Comparison of ENCODE assay signal across 12 cellular contexts in genomic region chr12:52063986-52064649, GRCh38. TPM values are rescaled to one million over a fixed set of nuclear protein-coding genes. Genes with fewer than 3 reads are reported as not detected.
A peak's percentile ranks its signal among the peaks of the same experiment; 100 is the strongest.
DNase-seq lines count a peak whose midpoint lies in the region; ATAC-seq and TF ChIP-seq lines count a peak whose summit lies in the region.
"Had no signal": no experiment of that assay in that cellular context is flagged by ENCODE, and none has a peak within 500 bp of the region (broad histone marks: within the 10 kb centered on the region; RNA-seq: fewer than 3 reads in every experiment).

No MANE protein-coding gene starts in this region.

- H4K20me1 ChIP-seq in IMR-90 (ENCODE audit: insufficient read depth, low read length), result no peaks in the 10 kb centered on the region

- peak overlapping the region; percentile 86 for H2BK5ac ChIP-seq in IMR-90 (ENCODE audit: low read depth, low read length, poor library complexity, severe bottlenecking)

- H3K9me1 ChIP-seq in IMR-90 (ENCODE audit: insufficient read depth, low read length), result peaks cover 16% of the 10 kb centered on the region

- H2AK9ac ChIP-seq in IMR-90 (replicated peaks; ENCODE audit: low read depth, low read length, poor library complexity), result peak overlapping the region; percentile 48

- peak overlapping the region; percentile 94; the same call in 1 of the 2 replicates for H2BK20ac ChIP-seq in IMR-90 (ENCODE audit: low read depth, low read length)

- H3K4me3 Mint-ChIP-seq in stimulated activated memory B cell treated with anti-CD40 and anti-IgM and Interleukin-4, amounts not matched to agents 10 μg/mL and 1 μg/mL and 100 μg/mL, for 72 hours, result no peak overlapping the region
- H3K4me3 Mint-ChIP-seq in natural killer cell, result no peak overlapping the region

- peak; percentile 79 for TF ChIP-seq POLR2A in IMR-90 (IDR thresholded peaks at IDR 0.05; ENCODE audit: low read depth, low read length)

- peak overlapping the region; percentile 86 for H3K14ac ChIP-seq in IMR-90 (replicated peaks; ENCODE audit: low read depth, low read length)

- H3K36me3 Mint-ChIP-seq in stimulated activated memory B cell treated with anti-CD40 and anti-IgM and Interleukin-4, amounts not matched to agents 10 μg/mL and 1 μg/mL and 100 μg/mL, for 72 hours, result peaks cover under 1% of the 10 kb centered on the region
- no peaks in the 10 kb centered on the region for H3K36me3 Mint-ChIP-seq in natural killer cell

- TF ChIP-seq CTCF in IMR-90 (conservative IDR thresholded peaks at IDR 0.05; ENCODE audit: low read depth, low read length) (no peak), natural killer cell (IDR thresholded peaks at IDR 0.05) (no peak)

- intact Hi-C loops in IMR-90 (cut with micrococcal nuclease), result loop anchor here (1.0 kb wide), 1 partner anchor 13 kb away; the partner anchor contains the start of gene NR4A1
- intact Hi-C loops in left ventricle myocardium superior (cut with micrococcal nuclease), result no loop called here
- intact Hi-C loops in natural killer cell (cut with micrococcal nuclease), result no loop called here

- H3K27me3 ChIP-seq in IMR-90 (ENCODE audit: control insufficient read depth, insufficient read depth, low read length), result no peaks in the 10 kb centered on the region
- H3K27me3 ChIP-seq: cardiac muscle cell had no signal

- H3K18ac ChIP-seq in IMR-90 (ENCODE audit: low read depth, low read length), result peak overlapping the region; percentile 70

- peak overlapping the region; percentile 86 for H3K4ac ChIP-seq in IMR-90 (ENCODE audit: low read depth, low read length)

- 0 out of 2 replicates have a peak overlapping the region, but pooled peaks have one; percentile 21 for H3K9ac ChIP-seq in IMR-90 (ENCODE audit: low read depth, low read length)

- peak overlapping the region; percentile 80 for H4K5ac ChIP-seq in IMR-90 (ENCODE audit: low read depth, low read length)

- H3K9me3 Mint-ChIP-seq in stimulated activated memory B cell treated with anti-CD40 and anti-IgM and Interleukin-4, amounts not matched to agents 10 μg/mL and 1 μg/mL and 100 μg/mL, for 72 hours, result no peaks in the 10 kb centered on the region
- H3K9me3 Mint-ChIP-seq in natural killer cell, result no peaks in the 10 kb centered on the region

- H3K27ac ChIP-seq in IMR-90 (ENCODE audit: insufficient read depth, low read length) (peak overlapping the region; percentile 93), caudate nucleus (ENCODE audit: low read depth, low read length) (peak overlapping the region; percentile 97)
- H3K27ac ChIP-seq: cardiac muscle cell had no signal

- H3K4me1 Mint-ChIP-seq in stimulated activated memory B cell treated with anti-CD40 and anti-IgM and Interleukin-4, amounts not matched to agents 10 μg/mL and 1 μg/mL and 100 μg/mL, for 72 hours, result peaks cover under 1% of the 10 kb centered on the region
- H3K4me1 Mint-ChIP-seq in natural killer cell, result peaks cover 2 to 3% of the 10 kb centered on the region in 2 donors

- peaks cover 25% of the 10 kb centered on the region for H3K4me1 ChIP-seq in IMR-90 (ENCODE audit: control insufficient read depth, insufficient read depth, low read length)

- no peak overlapping the region for H3K56ac ChIP-seq in IMR-90 (ENCODE audit: extremely low read depth, insufficient read depth, low read length)

- peak overlapping the region; percentile 89 for H2BK120ac ChIP-seq in IMR-90 (ENCODE audit: low read depth, low read length)

- peak overlapping the region; percentile 79; the same call in 2 of the 3 replicates for H2BK15ac ChIP-seq in IMR-90 (ENCODE audit: low read depth, low read length)

- ATAC-seq in IMR-90 (ENCODE audit: low read depth) (peak; percentile 87), left ventricle myocardium superior (peak; percentile 76), natural killer cell (no peak), HG03521 (IDR thresholded peaks at IDR 0.05; ENCODE audit: unreplicated experiment) (no peak), HG03432 (IDR thresholded peaks at IDR 0.05; ENCODE audit: unreplicated experiment) (no peak)
- ATAC-seq in stimulated activated memory B cell treated with anti-CD40 and anti-IgM and Interleukin-4, amounts not matched to agents 10 μg/mL and 1 μg/mL and 100 μg/mL, for 72 hours, result no peak

- H3K27me3 Mint-ChIP-seq in stimulated activated memory B cell treated with anti-CD40 and anti-IgM and Interleukin-4, amounts not matched to agents 10 μg/mL and 1 μg/mL and 100 μg/mL, for 72 hours, result peaks cover 18% of the 10 kb centered on the region
- peaks cover 0 to 13% of the 10 kb centered on the region in 2 donors for H3K27me3 Mint-ChIP-seq in natural killer cell (ENCODE audit: low read depth in 2 of 2)

- H4K8ac ChIP-seq in IMR-90 (ENCODE audit: low read depth in 2 of 2, low read length in 2 of 2), result peak overlapping the region; percentile 90 to 93

- CTCF ChIA-PET in IMR-90 (lab: Yijun Ruan, JAX), result interaction anchor here (0.7 to 2.1 kb wide), 3 partner anchors 13 to 57 kb away, joined by 3 to 9 read pairs (median 4); partner anchors contain the start of gene NR4A1

- no peaks in the 10 kb centered on the region for H3K9me3 ChIP-seq in IMR-90 (ENCODE audit: control insufficient read depth, insufficient read depth, low read length)

- H3K23ac ChIP-seq in IMR-90 (ENCODE audit: low read depth, low read length), result peak overlapping the region; percentile 97; the same call in 1 of the 2 replicates

- H3K36me3 ChIP-seq in IMR-90 (ENCODE audit: control insufficient read depth, insufficient read depth, low read length), result peaks cover 4% of the 10 kb centered on the region
- H3K36me3 ChIP-seq: cardiac muscle cell had no signal

- DNase-seq in IMR-90 (peak; percentile 97), caudate nucleus (lab: John Stamatoyannopoulos, UW) (peak in 24 of 61 donors; percentile 17 to 78 (median 47)), left ventricle myocardium superior (peak; percentile 85), natural killer cell (no peak), NCI-H774 (lab: John Stamatoyannopoulos, UW) (no peak)
- DNase-seq: activated CD8-positive, alpha-beta memory T cell treated with anti-CD3 and anti-CD28 coated beads for 24 hours; DMS153; NCI-H2107 had no signal

- H4K91ac ChIP-seq in IMR-90 (ENCODE audit: insufficient read depth, low read depth, low read length), result peak overlapping the region; percentile 95

- peak overlapping the region; percentile 97 for H2AK5ac ChIP-seq in IMR-90 (ENCODE audit: low read depth, low read length)

- BruUV-seq in IMR-90 (replicated peaks; lab: Mats Ljungman, UMichigan), result no TSS peak

- peak overlapping the region; percentile 76 for H2AFZ ChIP-seq in IMR-90 (replicated peaks; ENCODE audit: low read length, poor library complexity)

- H3K27ac Mint-ChIP-seq in stimulated activated memory B cell treated with anti-CD40 and anti-IgM and Interleukin-4, amounts not matched to agents 10 μg/mL and 1 μg/mL and 100 μg/mL, for 72 hours, result peak overlapping the region; percentile 38
- H3K27ac Mint-ChIP-seq in natural killer cell, result no peak overlapping the region

- peaks cover 0 to 2% of the 10 kb centered on the region in 2 experiments; a peak in 2 of 4 replicates for H3K79me1 ChIP-seq in IMR-90 (ENCODE audit: low read depth in 1 of 2, low read length in 2 of 2)

- in situ Hi-C loops in IMR-90 (cut with MboI; ENCODE audit: low sequenced_read_pairs), result no loop called here

- TF ChIP-seq RAD21 in IMR-90 (IDR thresholded peaks at IDR 0.05; ENCODE audit: low read length), result no peak

- 32% methylated on average over 6 of the region's 12 CpGs; no CpG with 5 or more reads in 1 of the 2 experiments for WGBS in IMR-90 (ENCODE audit: extremely low coverage in 2 of 2, insufficient read length in 1 of 2), 2 experiments

- H3K4me3 ChIP-seq in IMR-90 (ENCODE audit: insufficient read depth, low read depth, low read length), result no peak overlapping the region
- H3K4me3 ChIP-seq: cardiac muscle cell had no signal

- dilution Hi-C loops in IMR-90 (cut with HindIII; ENCODE audit: low sequenced_read_pairs, unreplicated experiment), result no loop called here

- POLR2A ChIA-PET in IMR-90 (lab: Charles Lee; ENCODE audit: unreplicated experiment), result interaction anchor here (0.6 to 0.7 kb wide), 2 partner anchors 31 to 45 kb away, joined by 3 read pairs; no protein-coding TSS in a partner anchor

- H3K4me2 ChIP-seq in IMR-90 (ENCODE audit: low read depth, low read length), result 0 out of 2 replicates have a peak overlapping the region, but pooled peaks have one; percentile 4

TF ChIP-seq in IMR-90, 13 proteins besides CTCF, POLR2A, EP300 and RAD21 (continues in another document):
- TF ChIP-seq MAZ (IDR thresholded peaks at IDR 0.05; ENCODE audit: borderline replicate concordance, low read depth, low read length), result peak; percentile 77; the same call in 1 of the 2 replicates
- peak; percentile 31; the same call in 1 of the 2 replicates for TF ChIP-seq BHLHE40 (IDR thresholded peaks at IDR 0.05; ENCODE audit: low read depth, low read length)
- TF ChIP-seq MAFK (IDR thresholded peaks at IDR 0.05; ENCODE audit: low read depth, low read length), result peak; percentile 19; the same call in 1 of the 2 replicates
- peak; percentile 61 for TF ChIP-seq RCOR1 (IDR thresholded peaks at IDR 0.05; ENCODE audit: insufficient replicate concordance, low read length)

RNA-seq across cellular contexts. Expression of gene ATG101, which starts 5.7 kb away (rescaled TPM):
- total RNA-seq in IMR-90 (2012; rRNA removed), result 158 and 167 TPM in 2 replicates
- polyA plus RNA-seq in IMR-90 (2012; rRNA removed), result 93.9 and 113 TPM in 2 replicates
- polyA plus RNA-seq in IMR-90 (2012; cell fraction: cytosol; rRNA removed), result 181 and 193 TPM in 2 replicates
- polyA plus RNA-seq in IMR-90 (2012; cell fraction: nucleus; rRNA removed; ENCODE audit: low replicate concordance), result 267 and 321 TPM in 2 replicates
- 26.5 TPM for total RNA-seq in left ventricle myocardium superior
- 10 to 100 TPM; 18.6 to 32.8 (median 23.3) TPM for total RNA-seq in natural killer cell

RNA-seq across cellular contexts. Expression of gene NR4A1, which starts 12.9 kb away (rescaled TPM):
- total RNA-seq in IMR-90 (2012; rRNA removed) (6.6 and 23.1 TPM in 2 replicates), left ventricle myocardium superior (58.9 TPM), natural killer cell (100 to 1,000 TPM in 1 of 3 donors, 10 to 100 TPM in 2; 72.5 to 177 (median 96.7) TPM)
- polyA plus RNA-seq in IMR-90 (2012; rRNA removed), result 34.1 and 120 TPM in 2 replicates
- 127 and 458 TPM in 2 replicates for polyA plus RNA-seq in IMR-90 (2012; cell fraction: cytosol; rRNA removed)
- polyA plus RNA-seq in IMR-90 (2012; cell fraction: nucleus; rRNA removed; ENCODE audit: low replicate concordance), result 1,801 and 2,637 TPM in 2 replicates

RNA-seq across cellular contexts. Expression of gene SMIM41, which starts 15.4 kb away (rescaled TPM):
- total RNA-seq in IMR-90 (2012; rRNA removed), result not detected in 2 replicates
- polyA plus RNA-seq in IMR-90 (2012; rRNA removed), result not detected in 2 replicates
- 0.04 and 0.17 TPM in 2 replicates for polyA plus RNA-seq in IMR-90 (2012; cell fraction: cytosol; rRNA removed)
- 0.14 and 0.45 TPM in 2 replicates for polyA plus RNA-seq in IMR-90 (2012; cell fraction: nucleus; rRNA removed; ENCODE audit: low replicate concordance)
- total RNA-seq in left ventricle myocardium superior, result not detected
- not detected for total RNA-seq in natural killer cell
- total RNA-seq: cardiac muscle cell had no signal
- polyA plus RNA-seq: cardiac muscle cell had no signal

RNA-seq across cellular contexts. Expression of gene TAMALIN, which starts 57.4 kb away (rescaled TPM):
- total RNA-seq in IMR-90 (2012; rRNA removed), result 2.5 and 2.7 TPM in 2 replicates
- 5.3 and 5.9 TPM in 2 replicates for polyA plus RNA-seq in IMR-90 (2012; rRNA removed)
- polyA plus RNA-seq in IMR-90 (2012; cell fraction: cytosol; rRNA removed), result 6.4 and 9.7 TPM in 2 replicates
- 20.2 and 22.8 TPM in 2 replicates for polyA plus RNA-seq in IMR-90 (2012; cell fraction: nucleus; rRNA removed; ENCODE audit: low replicate concordance)
- total RNA-seq in left ventricle myocardium superior, result 22.2 TPM
- 100 to 1,000 TPM; 403 to 663 (median 424) TPM for total RNA-seq in natural killer cell

Comparison
In these comparisons a context has a peak if more than half of its experiments do, and no peak if none do; other contexts are left out.
1. ATAC-seq: peak in IMR-90 (single experiment) and left ventricle myocardium superior (single experiment); none in stimulated activated memory B cell treated with anti-CD40 and anti-IgM and Interleukin-4, amounts not matched to agents 10 μg/mL and 1 μg/mL and 100 μg/mL, for 72 hours (single experiment), natural killer cell (0 of 3), HG03521 (single experiment) and HG03432 (single experiment).
2. DNase-seq: peak in IMR-90 (single experiment) and left ventricle myocardium superior (single experiment); none in natural killer cell (single experiment) and NCI-H774 (single experiment).